11 cellular contexts compared by ENCODE assay signal in genomic region chr4:53748328-53748772, GRCh38.
DNase-seq lines count a peak whose midpoint lies in the region; ATAC-seq and TF ChIP-seq lines count a peak whose summit lies in the region.
"Had no signal": no experiment of that assay in that cellular context is flagged by ENCODE, and none has a peak within 500 bp of the region (broad histone marks: within the 10 kb centered on the region; RNA-seq: fewer than 3 reads in every experiment).

No MANE protein-coding gene starts in this region.

- H3K4me3 Mint-ChIP-seq in activated CD8-positive, alpha-beta T cell treated with anti-CD3 and anti-CD28 coated beads for 36 hours: no peak overlapping the region

- intact Hi-C loops in activated CD8-positive, alpha-beta T cell treated with anti-CD3 and anti-CD28 coated beads for 36 hours (cut with micrococcal nuclease): no loop called here

- H3K36me3 Mint-ChIP-seq in activated CD8-positive, alpha-beta T cell treated with anti-CD3 and anti-CD28 coated beads for 36 hours (ENCODE audit: low read depth): no peaks in the 10 kb centered on the region

- no peaks in the 10 kb centered on the region for H3K36me3 ChIP-seq in tibial nerve
- H3K36me3 ChIP-seq: cardiac muscle cell, pancreas had no signal

- CTCF ChIA-PET in activated CD8-positive, alpha-beta T cell treated with anti-CD3 and anti-CD28 coated beads for 36 hours (lab: Charles Lee): no interaction called here

- H3K27me3 Mint-ChIP-seq in activated CD8-positive, alpha-beta T cell treated with anti-CD3 and anti-CD28 coated beads for 36 hours: peaks cover 2% of the 10 kb centered on the region

- no peak for TF ChIP-seq CTCF in activated CD8-positive, alpha-beta T cell treated with anti-CD3 and anti-CD28 coated beads for 36 hours (IDR thresholded peaks at IDR 0.05)
- TF ChIP-seq CTCF in tibial nerve (IDR thresholded peaks at IDR 0.05): no peak

- WGBS in tibial nerve, 2 donors: 72 to 76% methylated on average over 2 of the region's 2 CpGs

- ATAC-seq in activated CD4-positive, CD25-positive, alpha-beta regulatory T cell treated with anti-CD3 and anti-CD28 coated beads, Interleukin-2, amount 50 U/mL, for 24 hours: peak; percentile 17 to 41
- peak; percentile 94 for ATAC-seq in HG02885 (IDR thresholded peaks at IDR 0.05; ENCODE audit: poor library complexity, unreplicated experiment)
- ATAC-seq in activated CD8-positive, alpha-beta T cell treated with anti-CD3 and anti-CD28 coated beads for 36 hours: no peak

- POLR2A ChIA-PET in activated CD8-positive, alpha-beta T cell treated with anti-CD3 and anti-CD28 coated beads for 36 hours (lab: Charles Lee): no interaction called here

- H3K27ac ChIP-seq in tibial nerve: no peak overlapping the region
- H3K27ac ChIP-seq: cardiac muscle cell, pancreas had no signal

- H3K27me3 ChIP-seq in tibial nerve: no peaks in the 10 kb centered on the region
- H3K27me3 ChIP-seq: cardiac muscle cell, pancreas had no signal

- H3K27ac Mint-ChIP-seq in activated CD8-positive, alpha-beta T cell treated with anti-CD3 and anti-CD28 coated beads for 36 hours: no peak overlapping the region

- no peaks in the 10 kb centered on the region for H3K9me3 Mint-ChIP-seq in activated CD8-positive, alpha-beta T cell treated with anti-CD3 and anti-CD28 coated beads for 36 hours

- no peak for TF ChIP-seq POLR2A in tibial nerve (IDR thresholded peaks at IDR 0.05)

- no peaks in the 10 kb centered on the region for H3K4me1 ChIP-seq in tibial nerve
- H3K4me1 ChIP-seq: pancreas had no signal

- H3K4me1 Mint-ChIP-seq in activated CD8-positive, alpha-beta T cell treated with anti-CD3 and anti-CD28 coated beads for 36 hours (ENCODE audit: low read depth): no peaks in the 10 kb centered on the region

- no peak for TF ChIP-seq EP300 in tibial nerve (IDR thresholded peaks at IDR 0.05)

- H3K9me3 ChIP-seq in tibial nerve: no peaks in the 10 kb centered on the region
- H3K9me3 ChIP-seq: pancreas had no signal

- H3K4me3 ChIP-seq in tibial nerve: no peak overlapping the region
- H3K4me3 ChIP-seq: cardiac muscle cell, pancreas had no signal

- no peak for DNase-seq in activated CD4-positive, CD25-positive, alpha-beta regulatory T cell treated with anti-CD3 and anti-CD28 coated beads, Interleukin-2, amount 50 U/mL, for 72 hours
- peak; percentile 98 for DNase-seq in MV-4-11 (lab: John Stamatoyannopoulos, UW)
- no peak for DNase-seq in activated CD8-positive, alpha-beta T cell treated with anti-CD3 and anti-CD28 coated beads for 36 hours
- no peak for DNase-seq in inferior parietal cortex (ENCODE audit: extremely low spot score)
- DNase-seq in NCI-H510A treated with DMSO at 0.1 percent for 48 hours (lab: John Stamatoyannopoulos, UW): no peak
- DNase-seq in tibial nerve (ENCODE audit: low spot score in 2 of 2): no peak
- DNase-seq: NCI-H446 treated with DMSO at 0.1 percent for 48 hours, pancreas had no signal
